Comparison of ENCODE assay signal across 9 cellular contexts in the genomic region with DNA sequence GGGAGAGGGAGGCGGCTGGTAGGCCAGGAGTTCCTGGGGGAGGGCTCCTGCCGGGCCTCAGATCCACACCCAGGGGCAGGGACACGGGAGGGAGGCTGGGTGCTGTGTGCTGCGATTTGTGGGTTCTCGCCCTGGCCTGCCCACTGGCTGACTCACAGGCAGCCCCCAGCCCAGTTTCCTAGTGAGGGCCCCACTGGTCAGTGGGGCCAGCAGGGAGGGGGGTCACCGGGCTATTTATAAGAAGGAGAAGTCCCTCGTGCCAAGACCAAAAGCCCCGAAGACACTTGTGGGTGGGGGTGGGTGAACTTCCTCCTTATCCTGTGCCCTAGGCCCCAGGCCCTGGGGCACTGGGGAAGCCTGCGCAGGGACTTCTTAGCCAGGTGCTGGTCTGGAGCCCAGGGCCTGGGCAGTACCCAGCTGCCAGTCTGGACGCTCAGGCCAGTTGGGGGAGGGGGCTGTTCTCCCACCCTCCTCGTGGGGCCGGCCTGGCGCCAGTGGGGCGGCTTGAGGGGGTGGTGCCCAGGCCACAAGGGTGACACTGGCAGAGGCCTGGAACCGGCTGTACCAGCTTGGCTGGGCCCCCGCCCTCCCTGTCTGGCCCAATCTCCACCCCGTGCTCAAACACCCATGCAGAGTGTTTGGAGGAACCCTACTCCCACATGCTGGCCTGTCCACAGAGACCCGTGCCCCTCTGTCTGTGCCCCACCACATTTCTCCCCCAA. TPM values are rescaled to one million over a fixed set of nuclear protein-coding genes. Genes with fewer than 3 reads are reported as not detected.
DNase-seq lines count a peak whose midpoint lies in the region; ATAC-seq and TF ChIP-seq lines count a peak whose summit lies in the region.
"Had no signal": no experiment of that assay in that cellular context is flagged by ENCODE, and none has a peak within 500 bp of the region (broad histone marks: within the 10 kb centered on the region; RNA-seq: fewer than 3 reads in every experiment).

No MANE protein-coding gene starts in this region.

- H3K9me3 ChIP-seq in MG63 = no peaks in the 10 kb centered on the region
- H3K9me3 ChIP-seq in mammary epithelial cell (replicated peaks; ENCODE audit: insufficient read depth, low read length) = no peaks in the 10 kb centered on the region

- TF ChIP-seq CTCF in 22Rv1 (IDR thresholded peaks at IDR 0.05) (no peak), mammary epithelial cell (conservative IDR thresholded peaks at IDR 0.05 in 1 of 2, IDR thresholded peaks at IDR 0.05 in 1 of 2; ENCODE audit: extremely low read depth in 1 of 2, insufficient read depth in 1 of 2, low read depth in 1 of 2, low read length in 2 of 2) (no peak)

- H3K4me3 ChIP-seq in MG63 (no peak overlapping the region), mammary epithelial cell (replicated peaks in 1 of 3; ENCODE audit: insufficient read depth in 1 of 3, low read depth in 2 of 3, low read length in 3 of 3) (no peak overlapping the region)

- H3K4me2 ChIP-seq in mammary epithelial cell (ENCODE audit: insufficient read depth, low read depth, low read length) = peak overlapping the region; percentile 52

- BruUV-seq in mammary epithelial cell (replicated peaks; lab: Mats Ljungman, UMichigan) = no TSS peak

- CTCF ChIA-PET in mammary epithelial cell (lab: Charles Lee; ENCODE audit: low non-redundant PET) = no interaction called here

- peak; percentile 84 for DNase-seq in MG63
- DNase-seq in mammary epithelial cell = no peak
- DNase-seq in mucosa of gallbladder (ENCODE audit: low spot score) = peak; percentile 58
- DNase-seq in mesenteric fat pad (ENCODE audit: low spot score) = no peak
- no peak for DNase-seq in middle frontal gyrus (ENCODE audit: extremely low spot score, low spot score)
- DNase-seq: NCI-H774 had no signal

- 10% methylated on average over 10 of the region's 18 CpGs for WGBS in mammary epithelial cell (ENCODE audit: low coverage, missing lambda C conversion rate)

- no peaks in the 10 kb centered on the region for H3K36me3 ChIP-seq in MG63
- H3K36me3 ChIP-seq in mammary epithelial cell (ENCODE audit: insufficient read depth, low read length) = no peaks in the 10 kb centered on the region

- in situ Hi-C loops in mammary epithelial cell (cut with MboI; ENCODE audit: low sequenced_read_pairs in 2 of 2) = no loop called here

- H4K20me1 ChIP-seq in mammary epithelial cell (ENCODE audit: insufficient read depth, low read length) = no peaks in the 10 kb centered on the region

- dilution Hi-C loops in mammary epithelial cell (cut with HindIII; ENCODE audit: low sequenced_read_pairs) = no loop called here

- intact Hi-C loops in mammary epithelial cell (cut with micrococcal nuclease) = no loop called here

- peaks cover 81% of the 10 kb centered on the region for H3K4me1 ChIP-seq in mammary epithelial cell (ENCODE audit: insufficient read depth, low read length)

- ATAC-seq in HG02678 (IDR thresholded peaks at IDR 0.05; ENCODE audit: unreplicated experiment) (no peak), GM19452 (IDR thresholded peaks at IDR 0.05; ENCODE audit: unreplicated experiment) (no peak)

- peak overlapping the region; percentile 30 for H3K9ac ChIP-seq in mammary epithelial cell (ENCODE audit: insufficient read depth, low read length)

- H3K79me2 ChIP-seq in mammary epithelial cell (ENCODE audit: insufficient read depth, low read length) = peaks cover 4% of the 10 kb centered on the region

- H3K27me3 ChIP-seq in MG63 (no peaks in the 10 kb centered on the region), mammary epithelial cell (ENCODE audit: insufficient read depth, low read length) (no peaks in the 10 kb centered on the region)

- H2AFZ ChIP-seq in mammary epithelial cell (ENCODE audit: low read depth, low read length) = peak overlapping the region; percentile 50

- H3K27ac ChIP-seq in 22Rv1 = peak overlapping the region; percentile 98
- peak overlapping the region; percentile 66 for H3K27ac ChIP-seq in mammary epithelial cell (ENCODE audit: insufficient read depth, low read depth, low read length)

RNA-seq across cellular contexts. Expression of gene JUNB, which starts 5.0 kb away (rescaled TPM):
- 82.5 and 125 TPM in 2 replicates for total RNA-seq in MG63 (2014; rRNA removed; shearing (Covaris generic); ENCODE audit: low replicate concordance)
- total RNA-seq in mammary epithelial cell (100 to 1,000 TPM; 135 to 173 TPM), mucosa of gallbladder (119 TPM), mesenteric fat pad (800 TPM)
- polyA plus RNA-seq in mammary epithelial cell = 83.3 TPM
- 12.6 TPM for polyA minus RNA-seq in mammary epithelial cell

RNA-seq across cellular contexts. Expression of gene HOOK2, which starts 11.0 kb away (rescaled TPM):
- 23.1 and 48.2 TPM in 2 replicates for total RNA-seq in MG63 (2014; rRNA removed; shearing (Covaris generic); ENCODE audit: low replicate concordance)
- total RNA-seq in mammary epithelial cell (10 to 100 TPM; 32.3 to 63.6 TPM), mucosa of gallbladder (128 TPM), mesenteric fat pad (57.7 TPM)
- 21.3 TPM for polyA plus RNA-seq in mammary epithelial cell
- 5.7 TPM for polyA minus RNA-seq in mammary epithelial cell

RNA-seq across cellular contexts. Expression of gene PRDX2, which starts 15.3 kb away (rescaled TPM):
- total RNA-seq in MG63 (2014; rRNA removed; shearing (Covaris generic); ENCODE audit: low replicate concordance) = 279 and 325 TPM in 2 replicates
- 100 to 1,000 TPM; 169 to 202 TPM for total RNA-seq in mammary epithelial cell
- 377 TPM for polyA plus RNA-seq in mammary epithelial cell
- polyA minus RNA-seq in mammary epithelial cell = 324 TPM
- 319 TPM for total RNA-seq in mucosa of gallbladder
- total RNA-seq in mesenteric fat pad = 238 TPM

RNA-seq across cellular contexts. Expression of gene THSD8, which starts 15.6 kb away (rescaled TPM):
- 0.99 TPM in 1 of 2 replicates, not detected in the other for total RNA-seq in MG63 (2014; rRNA removed; shearing (Covaris generic); ENCODE audit: low replicate concordance)
- total RNA-seq in mammary epithelial cell (10 to 100 TPM in 1 of 2 donors, not detected in 1; 19.8 TPM), mucosa of gallbladder (4.1 TPM), mesenteric fat pad (2.1 TPM)
- polyA plus RNA-seq in mammary epithelial cell = not detected
- polyA minus RNA-seq in mammary epithelial cell = 24.4 TPM

RNA-seq across cellular contexts. Expression of gene RNASEH2A, which starts 20.1 kb away (rescaled TPM):
- 153 and 219 TPM in 2 replicates for total RNA-seq in MG63 (2014; rRNA removed; shearing (Covaris generic); ENCODE audit: low replicate concordance)
- total RNA-seq in mammary epithelial cell (10 to 100 TPM in 1 of 2 donors, 1 to 10 TPM in 1; 7.0 to 27.8 TPM), mucosa of gallbladder (7.3 TPM), mesenteric fat pad (2.7 TPM)
- polyA plus RNA-seq in mammary epithelial cell = 71.6 TPM
- polyA minus RNA-seq in mammary epithelial cell = 24.4 TPM

Comparison
In these comparisons a context has a peak if more than half of its experiments do, and no peak if none do; other contexts are left out.
1. DNase-seq: peak in MG63 (single experiment) and mucosa of gallbladder (single experiment); none in mammary epithelial cell (single experiment), mesenteric fat pad (single experiment) and middle frontal gyrus (single experiment).